18 cellular contexts compared by ENCODE assay signal in the genomic region with DNA sequence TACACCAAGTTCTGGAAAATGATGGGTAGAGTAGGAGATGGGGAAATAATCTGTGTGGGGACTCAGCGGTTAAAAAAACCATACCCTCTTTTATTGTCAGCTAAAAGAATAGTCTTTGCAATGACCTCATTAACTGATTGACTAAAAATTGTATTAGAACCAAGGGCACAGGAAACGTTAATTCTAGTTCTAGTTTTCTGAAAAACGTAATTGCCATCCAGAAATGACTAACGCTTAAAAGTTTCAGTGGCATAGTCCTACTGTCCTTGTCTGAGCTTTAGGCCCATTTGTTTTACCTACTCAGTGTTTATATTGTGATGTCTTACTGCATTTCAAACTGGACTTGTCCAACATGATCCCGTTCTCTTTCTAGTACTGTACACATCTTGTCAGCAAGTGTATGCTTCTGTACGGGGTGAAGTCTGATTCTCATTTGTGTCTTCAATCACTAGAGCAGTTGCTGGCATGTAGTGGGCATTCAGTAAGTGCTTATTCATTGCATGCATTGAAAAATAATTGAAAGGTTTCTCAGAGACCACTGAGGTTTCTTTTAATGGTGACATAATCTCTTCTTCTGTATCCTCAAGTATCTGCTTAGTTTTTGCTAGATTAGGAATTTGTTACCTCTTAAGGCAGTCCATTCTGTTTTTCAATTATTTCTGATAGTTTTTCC.
A peak's percentile ranks its signal among the peaks of the same experiment; 100 is the strongest.
DNase-seq lines count a peak whose midpoint lies in the region; ATAC-seq and TF ChIP-seq lines count a peak whose summit lies in the region.
"Had no signal": no experiment of that assay in that cellular context is flagged by ENCODE, and none has a peak within 500 bp of the region (broad histone marks: within the 10 kb centered on the region; RNA-seq: fewer than 3 reads in every experiment).

No MANE protein-coding gene starts in this region.

- TF ChIP-seq CTCF in osteoblast (IDR thresholded peaks at IDR 0.05; ENCODE audit: extremely low read depth, low read depth, low read length) = no peak
- no peak for TF ChIP-seq CTCF in esophagus muscularis mucosa (IDR thresholded peaks at IDR 0.05)

- H2AFZ ChIP-seq in osteoblast (ENCODE audit: low read length) = no peak overlapping the region
- H2AFZ ChIP-seq: GM23248 had no signal

- H3K27ac Mint-ChIP-seq in activated naive CD8-positive, alpha-beta T cell treated with anti-CD3 and anti-CD28 coated beads, Interleukin-2, amount 50 U/mL, for 24 hours = no peak overlapping the region
- H3K27ac Mint-ChIP-seq in activated naive CD8-positive, alpha-beta T cell treated with anti-CD3 and anti-CD28 coated beads for 36 hours = no peak overlapping the region
- H3K27ac Mint-ChIP-seq: stimulated activated memory B cell treated with anti-CD40 and anti-IgM and Interleukin-4, amounts not matched to agents 10 μg/mL and 1 μg/mL and 100 μg/mL, for 72 hours had no signal

- H3K9me3 ChIP-seq in osteoblast (ENCODE audit: low read depth, low read length) (no peaks in the 10 kb centered on the region), esophagus muscularis mucosa (peaks cover 0 to 16% (median 10%) of the 10 kb centered on the region in 4 donors)

- ATAC-seq in activated naive CD8-positive, alpha-beta T cell treated with anti-CD3 and anti-CD28 coated beads, Interleukin-2, amount 50 U/mL, for 24 hours = peak; percentile 54
- ATAC-seq in GM19452 (IDR thresholded peaks at IDR 0.05; ENCODE audit: unreplicated experiment) = peak; percentile 71
- ATAC-seq in HG02938 (IDR thresholded peaks at IDR 0.05; ENCODE audit: unreplicated experiment) = peak; percentile 77
- no peak for ATAC-seq in Right ventricle myocardium superior (ENCODE audit: poor library complexity)
- ATAC-seq: left ventricle myocardium superior; stimulated activated memory B cell treated with anti-CD40 and anti-IgM and Interleukin-4, amounts not matched to agents 10 μg/mL and 1 μg/mL and 100 μg/mL, for 72 hours had no signal

- intact Hi-C loops in esophagus muscularis mucosa (cut with DNase I) = no loop called here
- intact Hi-C loops in Right ventricle myocardium superior (cut with DNase I) = no loop called here

- H3K27me3 ChIP-seq in osteoblast (ENCODE audit: insufficient read depth, low read length) = no peaks in the 10 kb centered on the region
- no peaks in the 10 kb centered on the region for H3K27me3 ChIP-seq in esophagus muscularis mucosa
- H3K27me3 ChIP-seq: BLaER1 had no signal

- no peak for TF ChIP-seq EP300 in esophagus muscularis mucosa (IDR thresholded peaks at IDR 0.05)

- peaks cover 3% of the 10 kb centered on the region for H3K4me1 Mint-ChIP-seq in activated naive CD8-positive, alpha-beta T cell treated with anti-CD3 and anti-CD28 coated beads, Interleukin-2, amount 50 U/mL, for 24 hours
- peaks cover 16% of the 10 kb centered on the region for H3K4me1 Mint-ChIP-seq in activated naive CD8-positive, alpha-beta T cell treated with anti-CD3 and anti-CD28 coated beads for 36 hours
- H3K4me1 Mint-ChIP-seq: stimulated activated memory B cell treated with anti-CD40 and anti-IgM and Interleukin-4, amounts not matched to agents 10 μg/mL and 1 μg/mL and 100 μg/mL, for 72 hours had no signal

- H3K27ac ChIP-seq in osteoblast (ENCODE audit: low read depth, low read length) (no peak overlapping the region), esophagus muscularis mucosa (replicated peaks in 1 of 4) (no peak overlapping the region)
- H3K27ac ChIP-seq: BLaER1, GM23248, thoracic aorta had no signal

- no peaks in the 10 kb centered on the region for H4K20me1 ChIP-seq in osteoblast (ENCODE audit: insufficient read depth, low read length)
- H4K20me1 ChIP-seq: BLaER1 had no signal

- H3K4me1 ChIP-seq in osteoblast (ENCODE audit: insufficient read depth, low read length) (no peaks in the 10 kb centered on the region), esophagus muscularis mucosa (peaks cover 0 to 3% (median 0%) of the 10 kb centered on the region in 4 donors)
- H3K4me1 ChIP-seq: BLaER1 had no signal

- H3K36me3 Mint-ChIP-seq in activated naive CD8-positive, alpha-beta T cell treated with anti-CD3 and anti-CD28 coated beads, Interleukin-2, amount 50 U/mL, for 24 hours (ENCODE audit: low read depth) = peaks cover 41% of the 10 kb centered on the region
- peaks cover 36% of the 10 kb centered on the region for H3K36me3 Mint-ChIP-seq in activated naive CD8-positive, alpha-beta T cell treated with anti-CD3 and anti-CD28 coated beads for 36 hours

- peaks cover 3% of the 10 kb centered on the region for H3K9me3 Mint-ChIP-seq in activated naive CD8-positive, alpha-beta T cell treated with anti-CD3 and anti-CD28 coated beads, Interleukin-2, amount 50 U/mL, for 24 hours
- peaks cover 5% of the 10 kb centered on the region for H3K9me3 Mint-ChIP-seq in activated naive CD8-positive, alpha-beta T cell treated with anti-CD3 and anti-CD28 coated beads for 36 hours

- H3K4me2 ChIP-seq in osteoblast (ENCODE audit: insufficient read depth, low read length) = no peak overlapping the region
- H3K4me2 ChIP-seq: BLaER1 had no signal

- H3K36me3 ChIP-seq in osteoblast (ENCODE audit: insufficient read depth, low read length) = no peaks in the 10 kb centered on the region
- H3K36me3 ChIP-seq in esophagus muscularis mucosa = peaks cover 5 to 14% (median 7%) of the 10 kb centered on the region in 4 donors

- H3K4me3 Mint-ChIP-seq in activated naive CD8-positive, alpha-beta T cell treated with anti-CD3 and anti-CD28 coated beads, Interleukin-2, amount 50 U/mL, for 24 hours = no peak overlapping the region
- no peak overlapping the region for H3K4me3 Mint-ChIP-seq in activated naive CD8-positive, alpha-beta T cell treated with anti-CD3 and anti-CD28 coated beads for 36 hours
- H3K4me3 Mint-ChIP-seq: stimulated activated memory B cell treated with anti-CD40 and anti-IgM and Interleukin-4, amounts not matched to agents 10 μg/mL and 1 μg/mL and 100 μg/mL, for 72 hours had no signal

- H3K27me3 Mint-ChIP-seq in activated naive CD8-positive, alpha-beta T cell treated with anti-CD3 and anti-CD28 coated beads, Interleukin-2, amount 50 U/mL, for 24 hours = no peaks in the 10 kb centered on the region
- H3K27me3 Mint-ChIP-seq in activated naive CD8-positive, alpha-beta T cell treated with anti-CD3 and anti-CD28 coated beads for 36 hours = no peaks in the 10 kb centered on the region
- H3K27me3 Mint-ChIP-seq: stimulated activated memory B cell treated with anti-CD40 and anti-IgM and Interleukin-4, amounts not matched to agents 10 μg/mL and 1 μg/mL and 100 μg/mL, for 72 hours had no signal

- H3K4me3 ChIP-seq in osteoblast (ENCODE audit: insufficient read depth, low read length) = no peak overlapping the region
- H3K4me3 ChIP-seq in esophagus muscularis mucosa = no peak overlapping the region
- H3K4me3 ChIP-seq: BLaER1, GM23248, thoracic aorta had no signal

- DNase-seq in activated naive CD8-positive, alpha-beta T cell treated with anti-CD3 and anti-CD28 coated beads, Interleukin-2, amount 50 U/mL, for 24 hours = no peak
- no peak for DNase-seq in activated naive CD8-positive, alpha-beta T cell treated with anti-CD3 and anti-CD28 coated beads for 36 hours
- peak; percentile 31 for DNase-seq in osteoblast (ENCODE audit: insufficient read length, low spot score, missing footprints)
- DNase-seq in esophagus muscularis mucosa (ENCODE audit: extremely low spot score) = no peak
- no peak for DNase-seq in Right ventricle myocardium superior
- DNase-seq in stimulated activated CD4-positive, alpha-beta T cell treated with anti-CD3 and anti-CD28 coated beads, Interleukin-4, amount 100 ng/mL, for 24 hours = no peak
- DNase-seq: activated gamma-delta T cell treated with Interleukin-2 at 50 U/mL for 16 hours, cortex of kidney, GM23248, left ventricle myocardium superior, NCI-H1436, NCI-H526, posterior cingulate gyrus had no signal

- TF ChIP-seq POLR2A in esophagus muscularis mucosa (IDR thresholded peaks at IDR 0.05; ENCODE audit: low read depth) = no peak

- no peaks in the 10 kb centered on the region for H3K79me2 ChIP-seq in osteoblast (ENCODE audit: insufficient read depth, low read length)

- 78% methylated on average over 6 of the region's 6 CpGs for WGBS in esophagus muscularis mucosa
